In genomic region chr7:23129036-23129435, GRCh38 we compare ENCODE assay signal across 19 cellular contexts. TPM values are rescaled to one million over a fixed set of nuclear protein-coding genes. Genes with fewer than 3 reads are reported as not detected.
DNase-seq lines count a peak whose midpoint lies in the region; ATAC-seq, FAIRE-seq and TF ChIP-seq lines count a peak whose summit lies in the region.
"Had no signal": no experiment of that assay in that cellular context is flagged by ENCODE, and none has a peak within 500 bp of the region (broad histone marks: within the 10 kb centered on the region; RNA-seq: fewer than 3 reads in every experiment).

No MANE protein-coding gene starts in this region.

- ATAC-seq in HepG2 (peak; percentile 71), right lobe of liver (no peak), heart left ventricle (peak; percentile 89 to 99 (median 94)), left ventricle myocardium superior (peak; percentile 96), GM18858 (IDR thresholded peaks at IDR 0.05; ENCODE audit: unreplicated experiment) (no peak)

- no TSS peak for BruUV-seq in HepG2 (replicated peaks; lab: Mats Ljungman, UMichigan)

- H3K4me2 ChIP-seq in HepG2 (ENCODE audit: low read depth, low read length), result no peak overlapping the region
- H3K4me2 ChIP-seq: BLaER1 had no signal

- no peaks in the 10 kb centered on the region for H3K79me2 ChIP-seq in HepG2 (ENCODE audit: insufficient read depth, low read length)

- no peak for TF ChIP-seq RAD21 in HepG2 (CRISPR knock-in tag; IDR thresholded peaks at IDR 0.05)

- DNase-seq in HepG2 (ENCODE audit: low spot score) (no peak), right lobe of liver (no peak), heart left ventricle (peak; percentile 32 to 77 (median 48)), left ventricle myocardium superior (peak; percentile 70), RWPE1 (ENCODE audit: low spot score) (no peak), GM20000 (ENCODE audit: low spot score) (no peak)
- DNase-seq: 8988T; CD4-positive, alpha-beta memory T cell; DMS153; DMS79; GDM1; H9; IMR-90 had no signal

- no peak overlapping the region for H2AFZ ChIP-seq in HepG2 (ENCODE audit: low read length)

- in situ Hi-C loops in HepG2 (cut with HindIII; ENCODE audit: extremely low pct_ligation_motif_present, low pct_unique_long_range_greater_than_20kb), result no loop called here

- WGBS in HepG2 (ENCODE audit: low lambda C conversion rate), result 64% methylated on average over 2 of the region's 4 CpGs
- 50% methylated on average over 1 of the region's 4 CpGs for WGBS in right lobe of liver (ENCODE audit: insufficient coverage, low coverage, low lambda C conversion rate, missing lambda C conversion rate)
- WGBS in heart left ventricle, 4 donors, result 49 to 57% (median 53%) methylated on average over 4 of the region's 4 CpGs

- no peak for TF ChIP-seq POLR2A in HepG2 (IDR thresholded peaks at IDR 0.05; ENCODE audit: insufficient read depth in 1 of 2, low read depth in 2 of 2, low read length in 2 of 2)
- TF ChIP-seq POLR2A in right lobe of liver (IDR thresholded peaks at IDR 0.05), result no peak
- TF ChIP-seq POLR2A in heart left ventricle (IDR thresholded peaks at IDR 0.05), result no peak

- CTCF ChIA-PET in HepG2 (lab: Yijun Ruan, JAX; ENCODE audit: low intra/inter-chr PET ratio, low total read pairs), result no interaction called here
- CTCF ChIA-PET in RWPE1 (lab: Yijun Ruan, JAX), result interaction anchor here (0.7 kb wide), 1 partner anchor 111 kb away, joined by 4 read pairs; no protein-coding TSS in a partner anchor

- intact Hi-C loops in HepG2 (cut with micrococcal nuclease; ENCODE audit: unreplicated experiment), result no loop called here
- intact Hi-C loops in right lobe of liver (cut with DNase I), result no loop called here
- intact Hi-C loops in heart left ventricle (cut with DNase I), result loop anchor here in 1 of 10 donors (5.0 kb wide), 1 partner anchor 33 kb away; no protein-coding TSS in a partner anchor
- intact Hi-C loops in left ventricle myocardium superior (cut with micrococcal nuclease), result no loop called here

- H3K27me3 ChIP-seq in HepG2 (ENCODE audit: control insufficient read depth in 1 of 2, insufficient read depth in 2 of 2, low read length in 2 of 2) (no peaks in the 10 kb centered on the region), right lobe of liver (no peaks in the 10 kb centered on the region), heart left ventricle (no peaks in the 10 kb centered on the region)
- H3K27me3 ChIP-seq: BLaER1 had no signal

- H3K36me3 ChIP-seq in HepG2 (replicated peaks in 1 of 2; ENCODE audit: control insufficient read depth in 1 of 2, insufficient read depth in 2 of 2, low read length in 2 of 2), result peaks cover 2 to 13% of the 10 kb centered on the region in 2 experiments
- H3K36me3 ChIP-seq in right lobe of liver, result peaks cover 0 to 9% (median 0%) of the 10 kb centered on the region in 4 donors
- H3K36me3 ChIP-seq in heart left ventricle, result peaks cover 0 to 69% (median 52%) of the 10 kb centered on the region in 9 donors

- TF ChIP-seq EP300 in HepG2 (IDR thresholded peaks at IDR 0.05; ENCODE audit: low read depth in 2 of 2, low read length in 2 of 2), result no peak
- TF ChIP-seq EP300 in HepG2 (CRISPR knock-in tag; IDR thresholded peaks at IDR 0.05; ENCODE audit: borderline replicate concordance), result no peak

- H3K4me1 ChIP-seq in HepG2 (ENCODE audit: insufficient read depth, low read length), result peaks cover 11% of the 10 kb centered on the region
- H3K4me1 ChIP-seq in right lobe of liver, result no peaks in the 10 kb centered on the region
- peaks cover 0 to 12% (median 0%) of the 10 kb centered on the region in 12 donors for H3K4me1 ChIP-seq in heart left ventricle
- H3K4me1 ChIP-seq: BLaER1 had no signal

- TF ChIP-seq CTCF in HepG2 (CRISPR knock-in tag; IDR thresholded peaks at IDR 0.05) (no peak), right lobe of liver (IDR thresholded peaks at IDR 0.05) (no peak), heart left ventricle (IDR thresholded peaks at IDR 0.05) (no peak), RWPE1 (conservative IDR thresholded peaks at IDR 0.05; ENCODE audit: low read depth) (no peak), GM20000 (IDR thresholded peaks at IDR 0.05; ENCODE audit: extremely low read depth, missing control alignments) (no peak)

- no peaks in the 10 kb centered on the region for H3K9me3 ChIP-seq in HepG2 (ENCODE audit: low read length)
- H3K9me3 ChIP-seq in right lobe of liver, result no peaks in the 10 kb centered on the region
- H3K9me3 ChIP-seq in heart left ventricle, result peaks cover 0 to 11% (median 0%) of the 10 kb centered on the region in 12 donors

- no peak overlapping the region for H3K4me3 ChIP-seq in HepG2 (replicated peaks in 1 of 3; ENCODE audit: insufficient read depth in 1 of 3, low read depth in 2 of 3, low read length in 3 of 3)
- H3K4me3 ChIP-seq in right lobe of liver, result no peak overlapping the region
- H3K4me3 ChIP-seq in heart left ventricle, result no peak overlapping the region
- H3K4me3 ChIP-seq: BLaER1 had no signal

- H3K9ac ChIP-seq in HepG2 (ENCODE audit: insufficient read depth, low read depth, low read length), result no peak overlapping the region
- H3K9ac ChIP-seq: BLaER1 had no signal

- POLR2A ChIA-PET in HepG2 (lab: Yijun Ruan, JAX), result interaction anchor here (0.6 kb wide), 1 partner anchor 22 kb away, joined by 3 read pairs; no protein-coding TSS in a partner anchor
- POLR2A ChIA-PET in RWPE1 (lab: Yijun Ruan, JAX; ENCODE audit: low non-redundant PET), result no interaction called here

- H3K27ac ChIP-seq in HepG2 (ENCODE audit: extremely low read length, insufficient read depth, low read length) (no peak overlapping the region), right lobe of liver (no peak overlapping the region), heart left ventricle (peak overlapping the region in 11 of 12 donors; percentile 8 to 65 (median 45)), RWPE1 (no peak overlapping the region)
- H3K27ac ChIP-seq: BLaER1, HL-60 had no signal

- FAIRE-seq in HepG2 (lab: Jason Lieb, UNC), result no peak
- FAIRE-seq: GM12892, GM18507, H1 had no signal

- no peaks in the 10 kb centered on the region for H4K20me1 ChIP-seq in HepG2 (ENCODE audit: insufficient read depth, low read length)
- H4K20me1 ChIP-seq: BLaER1 had no signal

TF ChIP-seq in HepG2, 621 proteins besides CTCF, POLR2A, EP300 and RAD21 (continues in another document):
- TF ChIP-seq GTF2F1 (IDR thresholded peaks at IDR 0.05; ENCODE audit: low read length), result no peak

RNA-seq across cellular contexts. Expression of gene KLHL7, which starts 23.5 kb away (rescaled TPM):
- 34.4 and 43.2 TPM in 2 replicates for total RNA-seq in HepG2 (2016; rRNA removed; fragmentation: Illumina TruSeq; extraction: Trizol)
- total RNA-seq in HepG2 (2016; cell fraction: cytosol; rRNA removed; fragmentation: Illumina TruSeq; extraction: Trizol; ENCODE audit: low read depth), result 17.0 and 25.3 TPM in 2 replicates
- 31.5 and 39.5 TPM in 2 replicates for total RNA-seq in HepG2 (2016; cell fraction: insoluble cytoplasmic fraction; rRNA removed; fragmentation: Illumina TruSeq; extraction: Trizol)
- 26.6 and 27.4 TPM in 2 replicates for total RNA-seq in HepG2 (2016; cell fraction: membrane; rRNA removed; fragmentation: Illumina TruSeq; extraction: Trizol)
- 28.3 and 29.2 TPM in 2 replicates for total RNA-seq in HepG2 (2016; cell fraction: nucleus; rRNA removed; fragmentation: Illumina TruSeq; extraction: Trizol)
- 12.5 and 16.2 TPM in 2 replicates for polyA plus RNA-seq in HepG2 (2011; rRNA removed)
- polyA plus RNA-seq in HepG2 (2011; cell fraction: cytosol; rRNA removed), result 10.7 and 12.2 TPM in 2 replicates
- polyA plus RNA-seq in HepG2 (2011; cell fraction: nucleus; rRNA removed), result 7.1 and 7.7 TPM in 2 replicates
- polyA plus RNA-seq in HepG2 (2012), result 12.6 and 18.5 TPM in 2 replicates
- polyA plus RNA-seq in HepG2 (2016; cell fraction: cytosol; fragmentation: Illumina TruSeq; extraction: Trizol; ENCODE audit: low read depth), result 14.4 and 24.4 TPM in 2 replicates
- polyA plus RNA-seq in HepG2 (2016; cell fraction: insoluble cytoplasmic fraction; fragmentation: Illumina TruSeq; extraction: Trizol; ENCODE audit: low read depth), result 35.3 and 37.9 TPM in 2 replicates
- 19.7 and 23.8 TPM in 2 replicates for polyA plus RNA-seq in HepG2 (2016; cell fraction: membrane; fragmentation: Illumina TruSeq; extraction: Trizol; ENCODE audit: low read depth)
- 24.6 and 27.7 TPM in 2 replicates for polyA plus RNA-seq in HepG2 (2016; cell fraction: nucleus; fragmentation: Illumina TruSeq; extraction: Trizol; ENCODE audit: insufficient read depth, low read depth)
- polyA minus RNA-seq in HepG2 (2011; rRNA and poly(A)+ RNA removed; ENCODE audit: low replicate concordance), result 7.3 and 10.3 TPM in 2 replicates
- 10.6 and 16.8 TPM in 2 replicates for polyA minus RNA-seq in HepG2 (2011; cell fraction: cytosol; rRNA and poly(A)+ RNA removed)
- polyA minus RNA-seq in HepG2 (2011; cell fraction: nucleus; rRNA and poly(A)+ RNA removed), result 22.9 and 29.7 TPM in 2 replicates
- total RNA-seq in right lobe of liver, result 1 to 10 TPM; 6.3 to 9.1 (median 7.5) TPM
- total RNA-seq in heart left ventricle, result 100 to 1,000 TPM in 8 of 9 donors, 10 to 100 TPM in 1; 63.4 to 159 (median 120) TPM
- 10 to 100 TPM; 48.0 to 60.7 TPM for polyA plus RNA-seq in heart left ventricle
- 195 TPM for total RNA-seq in left ventricle myocardium superior

RNA-seq across cellular contexts. Expression of gene NUP42, which starts 52.8 kb away (rescaled TPM):
- total RNA-seq in HepG2 (2016; rRNA removed; fragmentation: Illumina TruSeq; extraction: Trizol) (51.5 and 52.4 TPM in 2 replicates), right lobe of liver (10 to 100 TPM; 13.0 to 45.6 (median 15.5) TPM), heart left ventricle (10 to 100 TPM; 12.7 to 24.7 (median 18.9) TPM), left ventricle myocardium superior (26.6 TPM)
- total RNA-seq in HepG2 (2016; cell fraction: cytosol; rRNA removed; fragmentation: Illumina TruSeq; extraction: Trizol; ENCODE audit: low read depth), result 24.7 and 27.5 TPM in 2 replicates
- total RNA-seq in HepG2 (2016; cell fraction: insoluble cytoplasmic fraction; rRNA removed; fragmentation: Illumina TruSeq; extraction: Trizol), result 49.6 and 61.4 TPM in 2 replicates
- 26.3 and 27.3 TPM in 2 replicates for total RNA-seq in HepG2 (2016; cell fraction: membrane; rRNA removed; fragmentation: Illumina TruSeq; extraction: Trizol)
- total RNA-seq in HepG2 (2016; cell fraction: nucleus; rRNA removed; fragmentation: Illumina TruSeq; extraction: Trizol), result 34.0 and 44.6 TPM in 2 replicates
- polyA plus RNA-seq in HepG2 (2011; rRNA removed) (32.0 and 36.0 TPM in 2 replicates), heart left ventricle (10 to 100 TPM; 19.4 to 26.1 TPM)
- polyA plus RNA-seq in HepG2 (2011; cell fraction: cytosol; rRNA removed), result 16.8 and 20.6 TPM in 2 replicates
- polyA plus RNA-seq in HepG2 (2011; cell fraction: nucleus; rRNA removed), result 29.9 and 32.4 TPM in 2 replicates
- 15.7 and 29.1 TPM in 2 replicates for polyA plus RNA-seq in HepG2 (2012)
- 6.8 and 7.9 TPM in 2 replicates for polyA plus RNA-seq in HepG2 (2016; cell fraction: cytosol; fragmentation: Illumina TruSeq; extraction: Trizol; ENCODE audit: low read depth)
- polyA plus RNA-seq in HepG2 (2016; cell fraction: insoluble cytoplasmic fraction; fragmentation: Illumina TruSeq; extraction: Trizol; ENCODE audit: low read depth), result 38.1 and 39.9 TPM in 2 replicates
- 10.4 and 13.5 TPM in 2 replicates for polyA plus RNA-seq in HepG2 (2016; cell fraction: membrane; fragmentation: Illumina TruSeq; extraction: Trizol; ENCODE audit: low read depth)
- 47.6 and 52.3 TPM in 2 replicates for polyA plus RNA-seq in HepG2 (2016; cell fraction: nucleus; fragmentation: Illumina TruSeq; extraction: Trizol; ENCODE audit: insufficient read depth, low read depth)
- 22.5 and 54.5 TPM in 2 replicates for polyA minus RNA-seq in HepG2 (2011; rRNA and poly(A)+ RNA removed; ENCODE audit: low replicate concordance)
- 12.1 and 18.3 TPM in 2 replicates for polyA minus RNA-seq in HepG2 (2011; cell fraction: cytosol; rRNA and poly(A)+ RNA removed)
- polyA minus RNA-seq in HepG2 (2011; cell fraction: nucleus; rRNA and poly(A)+ RNA removed), result 27.0 and 29.6 TPM in 2 replicates

Comparison
In these comparisons a context has a peak if more than half of its experiments do, and no peak if none do; other contexts are left out.
1. ATAC-seq: peak in HepG2 (single experiment), heart left ventricle (4 of 4) and left ventricle myocardium superior (single experiment); none in right lobe of liver (0 of 4) and GM18858 (single experiment).
2. DNase-seq: peak in heart left ventricle (5 of 5) and left ventricle myocardium superior (single experiment); none in HepG2 (single experiment), right lobe of liver (0 of 3), RWPE1 (single experiment) and GM20000 (single experiment).
3. H3K27ac ChIP-seq: peak in heart left ventricle (11 of 12); none in HepG2 (single experiment), right lobe of liver (0 of 3) and RWPE1 (single experiment).